In genomic region chr12:49110191-49111155, GRCh38 we compare ENCODE assay signal across 8 cellular contexts.
DNase-seq lines count a peak whose midpoint lies in the region; ATAC-seq lines count a peak whose summit lies in the region.

TSS of gene LMBR1L (minus strand) at chr12:49110847. CDS start at chr12:49110555, 292 bp downstream.

- no peaks in the 10 kb centered on the region for H3K27me3 Mint-ChIP-seq in central memory CD8-positive, alpha-beta T cell

- peaks cover 11% of the 10 kb centered on the region for H3K36me3 Mint-ChIP-seq in central memory CD8-positive, alpha-beta T cell (ENCODE audit: insufficient read depth)

- DNase-seq in AG20443 (ENCODE audit: low spot score) (peak; percentile 98), NCI-H446 (lab: John Stamatoyannopoulos, UW) (peak; percentile 96 to 97), iris pigment epithelial cell (ENCODE audit: low read depth) (peak; percentile 98)
- peak; percentile 95 for DNase-seq in activated CD4-positive, CD25-positive, alpha-beta regulatory T cell treated with anti-CD3 and anti-CD28 coated beads, Interleukin-2, amount 50 U/mL, for 16 hours (ENCODE audit: low read depth, low spot score)
- peak; percentile 91 to 98 for DNase-seq in central memory CD8-positive, alpha-beta T cell (ENCODE audit: low spot score in 2 of 2)
- peak; percentile 89 to 94 for DNase-seq in stimulated activated CD4-positive, alpha-beta T cell treated with anti-CD3 and anti-CD28 coated beads, Interleukin-12 subunit alpha, Interleukin-12 subunit beta, amount 100 ng/mL, for 24 hours (ENCODE audit: low read depth in 2 of 2)

- H3K4me1 Mint-ChIP-seq in central memory CD8-positive, alpha-beta T cell = peaks cover 41% of the 10 kb centered on the region

- H3K27ac Mint-ChIP-seq in central memory CD8-positive, alpha-beta T cell (ENCODE audit: low read depth) = peak within 1 kb of the TSS; percentile 99

- H3K4me3 Mint-ChIP-seq in central memory CD8-positive, alpha-beta T cell = peak within 1 kb of the TSS; percentile 99

- no peaks in the 10 kb centered on the region for H3K9me3 Mint-ChIP-seq in central memory CD8-positive, alpha-beta T cell

- peak; percentile 98 for ATAC-seq in GM19025 (IDR thresholded peaks at IDR 0.05; ENCODE audit: low read depth, unreplicated experiment)
- peak; percentile 98 for ATAC-seq in HG03342 (IDR thresholded peaks at IDR 0.05; ENCODE audit: unreplicated experiment)
- peak; percentile 96 for ATAC-seq in central memory CD8-positive, alpha-beta T cell (replicated peaks; ENCODE audit: extremely low read depth, poor library complexity, severe bottlenecking)

Comparison
In these comparisons a context has a peak if more than half of its experiments do, and no peak if none do; other contexts are left out.
1. Peak in every context shown above with its lines: DNase-seq and ATAC-seq.